ENCODE assay signal across 14 cellular contexts in the genomic region with DNA sequence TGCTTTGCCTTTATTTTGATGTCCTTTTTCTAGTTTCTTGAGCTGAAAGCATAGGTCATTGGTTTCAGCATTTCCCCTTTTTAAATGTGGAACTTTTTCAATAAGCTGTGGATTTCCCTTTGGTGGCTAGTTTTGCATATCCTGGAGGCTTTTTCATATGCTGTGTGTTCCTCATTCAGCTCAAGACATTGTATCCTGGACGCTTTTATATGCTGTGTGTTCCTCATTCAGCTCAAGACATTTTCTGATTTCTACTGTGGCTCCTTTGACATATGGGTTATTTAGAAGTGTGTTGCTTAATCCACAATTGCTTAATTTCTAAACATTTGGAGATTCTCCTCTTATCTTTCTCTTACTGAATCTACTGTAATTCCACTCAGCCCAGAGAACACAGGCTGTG. TPM values are rescaled to one million over a fixed set of nuclear protein-coding genes. Genes with fewer than 3 reads are reported as not detected.
DNase-seq lines count a peak whose midpoint lies in the region; ATAC-seq lines count a peak whose summit lies in the region.
"Had no signal": no experiment of that assay in that cellular context is flagged by ENCODE, and none has a peak within 500 bp of the region (broad histone marks: within the 10 kb centered on the region; RNA-seq: fewer than 3 reads in every experiment).

No MANE protein-coding gene starts in this region.

- CTCF ChIA-PET in activated naive CD4-positive, alpha-beta T cell treated with anti-CD3 and anti-CD28 coated beads for 36 hours (lab: Charles Lee): interaction anchor here (2.1 kb wide), 1 partner anchor 83 kb away, joined by 5 read pairs; no protein-coding TSS in a partner anchor

- no peaks in the 10 kb centered on the region for H3K9me3 Mint-ChIP-seq in central memory CD8-positive, alpha-beta T cell
- H3K9me3 Mint-ChIP-seq in activated naive CD4-positive, alpha-beta T cell treated with anti-CD3 and anti-CD28 coated beads for 36 hours: no peaks in the 10 kb centered on the region
- H3K9me3 Mint-ChIP-seq: GM23338 had no signal

- peak; percentile 48 for ATAC-seq in Right ventricle myocardium superior (ENCODE audit: poor library complexity)
- no peak for ATAC-seq in Right ventricle myocardium inferior
- ATAC-seq in central memory CD8-positive, alpha-beta T cell (replicated peaks; ENCODE audit: extremely low read depth, poor library complexity, severe bottlenecking): no peak
- ATAC-seq: GM23338 had no signal

- H3K4me3 Mint-ChIP-seq in central memory CD8-positive, alpha-beta T cell: peak overlapping the region; percentile 3
- H3K4me3 Mint-ChIP-seq in activated naive CD4-positive, alpha-beta T cell treated with anti-CD3 and anti-CD28 coated beads for 36 hours: no peak overlapping the region

- H3K27me3 Mint-ChIP-seq in central memory CD8-positive, alpha-beta T cell: peaks cover 57% of the 10 kb centered on the region
- peaks cover 56% of the 10 kb centered on the region for H3K27me3 Mint-ChIP-seq in activated naive CD4-positive, alpha-beta T cell treated with anti-CD3 and anti-CD28 coated beads for 36 hours (ENCODE audit: low read depth)

- peaks cover 18% of the 10 kb centered on the region for H3K4me1 Mint-ChIP-seq in central memory CD8-positive, alpha-beta T cell
- peaks cover 29% of the 10 kb centered on the region for H3K4me1 Mint-ChIP-seq in activated naive CD4-positive, alpha-beta T cell treated with anti-CD3 and anti-CD28 coated beads for 36 hours (ENCODE audit: low read depth)

- DNase-seq in Right ventricle myocardium superior (no peak), Right ventricle myocardium inferior (ENCODE audit: missing footprints) (no peak), NOMO-1 treated with dmso at 0.1 percent for 144 hours (lab: John Stamatoyannopoulos, UW; ENCODE audit: unreplicated experiment) (peak; percentile 99), superior temporal gyrus (ENCODE audit: extremely low spot score) (peak; percentile 18), RKO (ENCODE audit: low spot score) (no peak), HT-29 (ENCODE audit: low spot score) (no peak)
- no peak for DNase-seq in central memory CD8-positive, alpha-beta T cell (ENCODE audit: low spot score in 2 of 2)
- DNase-seq in activated naive CD4-positive, alpha-beta T cell treated with anti-CD3 and anti-CD28 coated beads for 36 hours: no peak
- DNase-seq: activated T-cell treated with anti-CD3 and anti-CD28 coated beads, Interleukin-2, amount 50 U/mL, for 48 hours; heart right ventricle; NCI-H187; NCI-H69; SJCRH30 had no signal

- no peak overlapping the region for H3K27ac Mint-ChIP-seq in central memory CD8-positive, alpha-beta T cell (ENCODE audit: low read depth)
- H3K27ac Mint-ChIP-seq in activated naive CD4-positive, alpha-beta T cell treated with anti-CD3 and anti-CD28 coated beads for 36 hours: no peak overlapping the region
- H3K27ac Mint-ChIP-seq: GM23338 had no signal

- H3K36me3 Mint-ChIP-seq in central memory CD8-positive, alpha-beta T cell (ENCODE audit: insufficient read depth): no peaks in the 10 kb centered on the region
- H3K36me3 Mint-ChIP-seq in activated naive CD4-positive, alpha-beta T cell treated with anti-CD3 and anti-CD28 coated beads for 36 hours (ENCODE audit: low read depth): no peaks in the 10 kb centered on the region

- intact Hi-C loops in Right ventricle myocardium superior (cut with DNase I): no loop called here
- intact Hi-C loops in Right ventricle myocardium inferior (cut with DNase I): no loop called here
- intact Hi-C loops in activated naive CD4-positive, alpha-beta T cell treated with anti-CD3 and anti-CD28 coated beads for 36 hours (cut with micrococcal nuclease): no loop called here

RNA-seq across cellular contexts. Expression of a gene that starts 5.8 kb away (rescaled TPM):
- total RNA-seq in Right ventricle myocardium superior: 0.91 TPM
- total RNA-seq in Right ventricle myocardium inferior: 1.1 TPM
- total RNA-seq in HT-29 (2014; rRNA removed; shearing (Covaris generic)): 11.5 and 16.0 TPM in 2 replicates
- 1 to 10 TPM; 1.6 to 2.3 TPM for total RNA-seq in activated naive CD4-positive, alpha-beta T cell treated with anti-CD3 and anti-CD28 coated beads for 36 hours

Comparison
In these comparisons a context has a peak if more than half of its experiments do, and no peak if none do; other contexts are left out.
1. DNase-seq: peak in NOMO-1 treated with dmso at 0.1 percent for 144 hours (single experiment) and superior temporal gyrus (single experiment); none in Right ventricle myocardium superior (single experiment), Right ventricle myocardium inferior (single experiment), central memory CD8-positive, alpha-beta T cell (0 of 2), RKO (single experiment), HT-29 (single experiment) and activated naive CD4-positive, alpha-beta T cell treated with anti-CD3 and anti-CD28 coated beads for 36 hours (single experiment).